29 cellular contexts compared by ENCODE assay signal in genomic region chr10:110317866-110318850, GRCh38. TPM values are rescaled to one million over a fixed set of nuclear protein-coding genes. Genes with fewer than 3 reads are reported as not detected.
DNase-seq lines count a peak whose midpoint lies in the region; ATAC-seq, FAIRE-seq and TF ChIP-seq lines count a peak whose summit lies in the region.
"Had no signal": no experiment of that assay in that cellular context is flagged by ENCODE, and none has a peak within 500 bp of the region (broad histone marks: within the 10 kb centered on the region; RNA-seq: fewer than 3 reads in every experiment).

No MANE protein-coding gene starts in this region.

- no peaks in the 10 kb centered on the region for H3K27me3 Mint-ChIP-seq in endodermal cell (ENCODE audit: insufficient read depth)

- DNase-seq in A549 (ENCODE audit: low read depth in 1 of 2, low spot score in 1 of 2) (no peak), GM12892 (ENCODE audit: insufficient read length) (no peak), endodermal cell (peak; percentile 45), MV-4-11 (lab: John Stamatoyannopoulos, UW) (no peak), GM20000 (ENCODE audit: low spot score) (no peak), C1 segment of cervical spinal cord (lab: John Stamatoyannopoulos, UW) (no peak)
- DNase-seq: activated CD4-positive, alpha-beta T cell treated with anti-CD3 and anti-CD28 coated beads, Interleukin-2, amount 50 U/mL, for 1 hour; activated naive CD4-positive, alpha-beta T cell; anterior cingulate cortex; Calu3; GM23248; kidney glomerular epithelial cell; lower lobe of right lung; NCI-H1092; NCI-H187 treated with DMSO at 0.1 percent for 48 hours; NCI-H526; stimulated activated CD4-positive, alpha-beta T cell treated with anti-CD3 and anti-CD28 coated beads, Interleukin-4, amount 100 ng/mL, for 24 hours; stimulated activated naive CD4-positive, alpha-beta T cell treated with Interleukin-2 at 50 U/mL for 16 hours; thyroid gland had no signal

- TF ChIP-seq POLR2A in A549 (IDR thresholded peaks at IDR 0.05; ENCODE audit: low read length) (no peak), GM12892 (IDR thresholded peaks at IDR 0.05; ENCODE audit: low read depth, low read length) (no peak)

- CTCF ChIA-PET in A549 (lab: Yijun Ruan, JAX): interaction anchor here (0.8 to 1.5 kb wide), 3 partner anchors 11 to 81 kb away, joined by 3 to 5 read pairs (median 5); no protein-coding TSS in a partner anchor

- no peaks in the 10 kb centered on the region for H3K27me3 ChIP-seq in endodermal cell (ENCODE audit: control insufficient read depth, insufficient read depth, low read length, poor library complexity, severe bottlenecking)
- H3K27me3 ChIP-seq: cardiac muscle cell, right atrium auricular region, thyroid gland had no signal

- H3K4me2 ChIP-seq in A549: no peak overlapping the region

- H3K9ac ChIP-seq in endodermal cell (ENCODE audit: extremely low read depth, low read length, poor library complexity, severe bottlenecking): no peak overlapping the region
- H3K9ac ChIP-seq: GM23248, parathyroid adenoma had no signal

- H3K4me1 ChIP-seq in A549: peaks cover 18% of the 10 kb centered on the region
- H3K4me1 ChIP-seq in endodermal cell (ENCODE audit: control insufficient read depth, insufficient read depth, low read length): peaks cover 11% of the 10 kb centered on the region
- H3K4me1 ChIP-seq: lower lobe of right lung, parathyroid adenoma, right atrium auricular region, thyroid gland had no signal

- no peak overlapping the region for H3K27ac Mint-ChIP-seq in endodermal cell
- H3K27ac Mint-ChIP-seq: dendritic cell treated with granulocyte-macrophage colony-stimulating factor and Interleukin-4, amounts not matched to agents 40 ng/mL and 50 ng/mL, for 4 days had no signal

- H3K27ac ChIP-seq in A549 (peak overlapping the region; percentile 4 to 74; a peak in 3 of 6 replicates), endodermal cell (ENCODE audit: low read depth, low read length) (no peak overlapping the region)
- H3K27ac ChIP-seq: C4-2B, cardiac muscle cell, GM23248, lower lobe of right lung, parathyroid adenoma, right atrium auricular region, SK-N-MC, thyroid gland, VCaP had no signal

- TF ChIP-seq RAD21 in A549 (conservative IDR thresholded peaks at IDR 0.05 in 1 of 2, IDR thresholded peaks at IDR 0.05 in 1 of 2): no peak

- H3K4me1 Mint-ChIP-seq in endodermal cell: peaks cover 21% of the 10 kb centered on the region

- H3K9me3 Mint-ChIP-seq in endodermal cell: peaks cover 18% of the 10 kb centered on the region
- H3K9me3 Mint-ChIP-seq: dendritic cell treated with granulocyte-macrophage colony-stimulating factor and Interleukin-4, amounts not matched to agents 40 ng/mL and 50 ng/mL, for 4 days had no signal

- H3K4me3 Mint-ChIP-seq in endodermal cell: no peak overlapping the region
- H3K4me3 Mint-ChIP-seq: dendritic cell treated with granulocyte-macrophage colony-stimulating factor and Interleukin-4, amounts not matched to agents 40 ng/mL and 50 ng/mL, for 4 days had no signal

- H3K36me3 ChIP-seq in endodermal cell (ENCODE audit: control insufficient read depth, insufficient read depth, low read length): no peaks in the 10 kb centered on the region
- H3K36me3 ChIP-seq: cardiac muscle cell, lower lobe of right lung, right atrium auricular region, thyroid gland had no signal

- H3K4me3 ChIP-seq in A549 (no peak overlapping the region), endodermal cell (ENCODE audit: low read length) (no peak overlapping the region)
- H3K4me3 ChIP-seq: cardiac muscle cell, GM23248, lower lobe of right lung, right atrium auricular region, SK-N-MC, thyroid gland had no signal

- POLR2A ChIA-PET in A549 (lab: Yijun Ruan, JAX): no interaction called here

- no peak for TF ChIP-seq CTCF in A549 (IDR thresholded peaks at IDR 0.05)
- no peak for TF ChIP-seq CTCF in endodermal cell (conservative IDR thresholded peaks at IDR 0.05)
- TF ChIP-seq CTCF in GM20000 (IDR thresholded peaks at IDR 0.05; ENCODE audit: extremely low read depth, missing control alignments): no peak

- FAIRE-seq in A549 (lab: Jason Lieb, UNC) (no peak), GM12892 (lab: Jason Lieb, UNC) (peak; percentile 51)
- FAIRE-seq: endothelial cell of umbilical vein had no signal

- TF ChIP-seq EP300 in A549 (IDR thresholded peaks at IDR 0.05): no peak

- ATAC-seq in A549: peak; percentile 54 to 57; a peak in 4 of 6 replicates
- peak; percentile 65 for ATAC-seq in HG03442 (IDR thresholded peaks at IDR 0.05; ENCODE audit: unreplicated experiment)
- no peak for ATAC-seq in GM18502 (IDR thresholded peaks at IDR 0.05; ENCODE audit: poor library complexity, unreplicated experiment)
- ATAC-seq: lower lobe of right lung had no signal

- 89% methylated on average over 15 of the region's 15 CpGs for WGBS in A549 (ENCODE audit: missing lambda C conversion rate)
- WGBS in endodermal cell (ENCODE audit: insufficient coverage in 1 of 2, insufficient read length in 1 of 2), 2 experiments: 92% methylated on average over 10 to 15 of the region's 15 CpGs

- H3K36me3 Mint-ChIP-seq in endodermal cell (ENCODE audit: low read depth): peaks cover 2% of the 10 kb centered on the region

- H3K9me3 ChIP-seq in A549 (peaks cover 21% of the 10 kb centered on the region), endodermal cell (ENCODE audit: control insufficient read depth, low read length) (peaks cover 27% of the 10 kb centered on the region)
- H3K9me3 ChIP-seq: lower lobe of right lung, thyroid gland had no signal

TF ChIP-seq in A549, 52 proteins besides CTCF, POLR2A, EP300 and RAD21 (continues in another document):
- TF ChIP-seq PHF8 (IDR thresholded peaks at IDR 0.05; ENCODE audit: borderline replicate concordance, low read depth) (no peak), RFX5 (IDR thresholded peaks at IDR 0.05) (no peak), REST (IDR thresholded peaks at IDR 0.05) (no peak), MYC (IDR thresholded peaks at IDR 0.05; ENCODE audit: borderline replicate concordance, low read length) (no peak), RNF2 (IDR thresholded peaks at IDR 0.05; ENCODE audit: borderline replicate concordance, low read depth) (no peak), KDM5A (IDR thresholded peaks at IDR 0.05) (no peak), FOSL2 (IDR thresholded peaks at IDR 0.05) (no peak), FOSL2 (CRISPR knock-in tag; IDR thresholded peaks at IDR 0.05) (no peak), ESRRA (IDR thresholded peaks at IDR 0.05; ENCODE audit: borderline replicate concordance, low read length) (no peak), MAZ (IDR thresholded peaks at IDR 0.05; ENCODE audit: borderline replicate concordance, low read depth, low read length) (no peak), NR3C1 (IDR thresholded peaks at IDR 0.05) (no peak), HEYL (CRISPR knock-in tag; IDR thresholded peaks at IDR 0.05) (no peak), CHD2 (IDR thresholded peaks at IDR 0.05; ENCODE audit: low read length, partially characterized antibody) (no peak), GATA3 (IDR thresholded peaks at IDR 0.05; ENCODE audit: borderline replicate concordance) (no peak), ZFP36 (IDR thresholded peaks at IDR 0.05; ENCODE audit: borderline replicate concordance, partially characterized antibody) (no peak), NPAS2 (CRISPR knock-in tag; IDR thresholded peaks at IDR 0.05; ENCODE audit: borderline replicate concordance) (no peak), EHF (CRISPR knock-in tag; IDR thresholded peaks at IDR 0.05) (no peak)
- TF ChIP-seq, protein P1, sequence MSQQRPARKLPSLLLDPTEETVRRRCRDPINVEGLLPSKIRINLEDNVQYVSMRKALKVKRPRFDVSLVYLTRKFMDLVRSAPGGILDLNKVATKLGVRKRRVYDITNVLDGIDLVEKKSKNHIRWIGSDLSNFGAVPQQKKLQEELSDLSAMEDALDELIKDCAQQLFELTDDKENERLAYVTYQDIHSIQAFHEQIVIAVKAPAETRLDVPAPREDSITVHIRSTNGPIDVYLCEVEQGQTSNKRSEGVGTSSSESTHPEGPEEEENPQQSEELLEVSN (IDR thresholded peaks at IDR 0.05; ENCODE audit: borderline replicate concordance, low read depth): no peak
- TF ChIP-seq, protein P2, sequence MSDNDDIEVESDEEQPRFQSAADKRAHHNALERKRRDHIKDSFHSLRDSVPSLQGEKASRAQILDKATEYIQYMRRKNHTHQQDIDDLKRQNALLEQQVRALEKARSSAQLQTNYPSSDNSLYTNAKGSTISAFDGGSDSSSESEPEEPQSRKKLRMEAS (IDR thresholded peaks at IDR 0.05): no peak

RNA-seq across cellular contexts. Expression of gene SMNDC1, which starts 13.4 kb away (rescaled TPM):
- 35.4 and 40.2 TPM in 2 replicates for polyA plus RNA-seq in A549 (2011; rRNA removed)
- polyA plus RNA-seq in A549 (2012; cell fraction: cytosol; rRNA removed): 10.4 and 13.9 TPM in 2 replicates
- polyA plus RNA-seq in A549 (2012; cell fraction: nucleus; rRNA removed): 7.1 and 9.5 TPM in 2 replicates
- 27.5 to 30.1 TPM (median 28.1 TPM) in 3 replicates for polyA plus RNA-seq in A549 (2017; fragmentation: RNase III; extraction: RNeasy Plus Mini Kit Qiagen cat#74134 plus additional on column Dnase treatment)
- 6.4 and 8.9 TPM in 2 replicates for polyA minus RNA-seq in A549 (2011; rRNA and poly(A)+ RNA removed)
- 30.7 TPM for polyA plus RNA-seq in GM12892 (2012; ENCODE audit: missing spikeins)
- total RNA-seq in endodermal cell: 10 to 100 TPM; 52.9 to 65.6 TPM
- 29.0 TPM for polyA plus RNA-seq in endodermal cell (2013, experiment 1 of 2)
- polyA plus RNA-seq in endodermal cell (2013, experiment 2 of 2): 29.7 TPM
